ENCODE assay signal across 8 cellular contexts in genomic region chr7:102287465-102288146, GRCh38. TPM values are rescaled to one million over a fixed set of nuclear protein-coding genes. Genes with fewer than 3 reads are reported as not detected.
DNase-seq lines count a peak whose midpoint lies in the region; ATAC-seq and TF ChIP-seq lines count a peak whose summit lies in the region.

No MANE protein-coding gene starts in this region.

- H3K9me3 ChIP-seq in HUES6 (ENCODE audit: control insufficient read depth, insufficient read depth, low read depth, low read length) (no peaks in the 10 kb centered on the region), WERI-Rb-1 (ENCODE audit: severe bottlenecking) (no peaks in the 10 kb centered on the region), neural progenitor cell (ENCODE audit: low read depth) (no peaks in the 10 kb centered on the region)

- H3F3A ChIP-seq in neural progenitor cell (ENCODE audit: low read depth): peaks cover 25% of the 10 kb centered on the region

- H3K4me3 ChIP-seq in HUES6 (ENCODE audit: low read depth, low read length) (peak overlapping the region; percentile 94), WERI-Rb-1 (ENCODE audit: low read depth, low read length) (peak overlapping the region; percentile 82), fibroblast of villous mesenchyme (ENCODE audit: low read depth, low read length) (peak overlapping the region; percentile 66), neural progenitor cell (peak overlapping the region; percentile 95)

- H3K4me2 ChIP-seq in neural progenitor cell: peak overlapping the region; percentile 97

- peak overlapping the region; percentile 87 for H3K4me3 Mint-ChIP-seq in neural progenitor cell

- no peak overlapping the region for H3K9ac ChIP-seq in HUES6 (ENCODE audit: low read length)
- H3K9ac ChIP-seq in neural progenitor cell: peak overlapping the region; percentile 20

- DNase-seq in NCI-H1417 (lab: John Stamatoyannopoulos, UW) (peak; percentile 35 to 74 (median 67)), NCI-H1417 treated with DMSO at 0.1 percent for 48 hours (lab: John Stamatoyannopoulos, UW) (no peak), WERI-Rb-1 (peak; percentile 39), fibroblast of villous mesenchyme (ENCODE audit: low read depth) (no peak), neural progenitor cell (ENCODE audit: low spot score) (peak; percentile 65), NCI-H1436 (lab: John Stamatoyannopoulos, UW) (no peak)

- no peak overlapping the region for H3K27ac Mint-ChIP-seq in neural progenitor cell

- TF ChIP-seq CTCF in WERI-Rb-1 (IDR thresholded peaks at IDR 0.05; ENCODE audit: low read depth, low read length): no peak
- no peak for TF ChIP-seq CTCF in fibroblast of villous mesenchyme (IDR thresholded peaks at IDR 0.05; ENCODE audit: insufficient read depth, low read depth, low read length)
- TF ChIP-seq CTCF in neural progenitor cell (IDR thresholded peaks at IDR 0.05): no peak

- peaks cover 30% of the 10 kb centered on the region for H3K4me1 Mint-ChIP-seq in neural progenitor cell

- peak overlapping the region; percentile 56 for H2AFZ ChIP-seq in neural progenitor cell (replicated peaks)

- peaks cover 28% of the 10 kb centered on the region for H3K27me3 ChIP-seq in HUES6 (ENCODE audit: control insufficient read depth, insufficient read depth, low read length)
- no peaks in the 10 kb centered on the region for H3K27me3 ChIP-seq in WERI-Rb-1 (ENCODE audit: insufficient read depth, low read depth, severe bottlenecking)
- H3K27me3 ChIP-seq in neural progenitor cell: peaks cover 12% of the 10 kb centered on the region

- H3K4me1 ChIP-seq in HUES6 (ENCODE audit: control insufficient read depth, insufficient read depth, low read length) (peaks cover 24% of the 10 kb centered on the region), neural progenitor cell (peaks cover 19% of the 10 kb centered on the region)

- H3K36me3 ChIP-seq in HUES6 (ENCODE audit: control insufficient read depth, insufficient read depth, low read length) (no peaks in the 10 kb centered on the region), WERI-Rb-1 (no peaks in the 10 kb centered on the region), neural progenitor cell (no peaks in the 10 kb centered on the region)

- peaks cover 52% of the 10 kb centered on the region for H4K20me1 ChIP-seq in neural progenitor cell (ENCODE audit: low read depth)

- H3K36me3 Mint-ChIP-seq in neural progenitor cell: no peaks in the 10 kb centered on the region

- no peaks in the 10 kb centered on the region for H3K9me3 Mint-ChIP-seq in neural progenitor cell

- no peak overlapping the region for H3K27ac ChIP-seq in HUES6 (ENCODE audit: low read depth, low read length)
- H3K27ac ChIP-seq in WERI-Rb-1: peak overlapping the region; percentile 50
- no peak overlapping the region for H3K27ac ChIP-seq in neural progenitor cell

- H3K27me3 Mint-ChIP-seq in neural progenitor cell (ENCODE audit: insufficient read depth, low read depth): peaks cover 6% of the 10 kb centered on the region

- no peaks in the 10 kb centered on the region for H3K79me2 ChIP-seq in neural progenitor cell (ENCODE audit: low read depth)

- ATAC-seq in HG03108 (IDR thresholded peaks at IDR 0.05; ENCODE audit: unreplicated experiment): no peak

RNA-seq across cellular contexts. Expression of gene SH2B2, which starts 0.9 kb away (rescaled TPM):
- 0.43 and 0.97 TPM in 2 replicates for total RNA-seq in fibroblast of villous mesenchyme
- total RNA-seq in neural progenitor cell (ENCODE audit: low replicate concordance): 2.0 and 15.1 TPM in 2 replicates

Comparison
In these comparisons a context has a peak if more than half of its experiments do, and no peak if none do; other contexts are left out.
1. DNase-seq: peak in NCI-H1417 (3 of 3), WERI-Rb-1 (single experiment) and neural progenitor cell (single experiment); none in NCI-H1417 treated with DMSO at 0.1 percent for 48 hours (single experiment), fibroblast of villous mesenchyme (single experiment) and NCI-H1436 (single experiment).
2. Peak in every context shown above with its lines, with median percentiles within 50 percentile points of each other: H3K4me3 ChIP-seq.